11 cellular contexts compared by ENCODE assay signal in the genomic region with DNA sequence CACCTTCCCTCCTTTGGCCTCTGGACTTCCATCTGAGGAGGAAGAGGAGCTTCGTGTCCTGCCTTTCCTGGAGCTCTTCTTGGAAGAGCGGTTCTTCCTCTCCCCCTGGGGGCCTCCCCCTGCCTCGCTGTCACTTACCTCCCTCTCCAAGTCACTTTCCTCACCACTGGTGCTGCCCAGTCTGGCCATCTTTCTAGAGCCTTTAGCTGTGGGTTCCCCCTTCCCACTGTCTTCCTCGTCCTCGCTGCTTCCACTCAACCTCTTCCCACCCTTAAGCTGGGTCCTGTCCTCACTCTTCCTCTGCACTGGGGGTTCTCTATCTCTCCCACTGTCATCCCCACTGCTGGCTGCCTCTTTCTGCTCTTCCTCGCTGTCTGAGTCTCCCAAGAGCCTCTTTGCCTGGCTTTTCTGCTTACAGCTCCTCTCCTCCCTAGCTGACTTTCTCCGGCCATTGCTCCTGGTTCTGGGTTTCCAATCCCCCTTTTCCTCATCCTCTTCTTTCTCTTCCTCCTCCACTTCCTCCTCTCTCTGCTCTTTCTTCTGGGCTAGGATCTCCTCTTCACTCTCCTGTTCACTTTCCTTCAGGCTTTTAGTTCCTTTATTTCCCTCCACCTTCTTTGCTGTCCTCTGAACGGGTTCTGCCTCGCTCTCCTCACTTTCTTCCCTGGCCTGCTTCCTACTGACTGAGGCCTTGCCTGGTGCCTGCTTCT. TPM values are rescaled to one million over a fixed set of nuclear protein-coding genes. Genes with fewer than 3 reads are reported as not detected.
DNase-seq lines count a peak whose midpoint lies in the region; ATAC-seq, FAIRE-seq and TF ChIP-seq lines count a peak whose summit lies in the region.
"Had no signal": no experiment of that assay in that cellular context is flagged by ENCODE, and none has a peak within 500 bp of the region (broad histone marks: within the 10 kb centered on the region; RNA-seq: fewer than 3 reads in every experiment).

No MANE protein-coding gene starts in this region.

- H3K4me2 ChIP-seq in neural progenitor cell, result peak overlapping the region; percentile 78

- no peaks in the 10 kb centered on the region for H3K27me3 ChIP-seq in CD4-positive, alpha-beta memory T cell (ENCODE audit: insufficient read depth, low read length)
- no peaks in the 10 kb centered on the region for H3K27me3 ChIP-seq in MG63
- H3K27me3 ChIP-seq in neural progenitor cell, result no peaks in the 10 kb centered on the region
- no peaks in the 10 kb centered on the region for H3K27me3 ChIP-seq in pancreas

- peaks cover 12% of the 10 kb centered on the region for H3K79me2 ChIP-seq in neural progenitor cell (ENCODE audit: low read depth)

- no peak for DNase-seq in CD4-positive, alpha-beta memory T cell
- DNase-seq in MG63 (no peak), chondrocyte (ENCODE audit: low spot score) (peak; percentile 59), neural progenitor cell (ENCODE audit: low spot score) (no peak), pancreas (no peak), HTR-8/SVneo (ENCODE audit: insufficient read length, low spot score) (no peak)
- DNase-seq: NCI-H1092 treated with DMSO at 0.1 percent for 48 hours had no signal

- no peaks in the 10 kb centered on the region for H3K9me3 ChIP-seq in CD4-positive, alpha-beta memory T cell (ENCODE audit: control insufficient read depth in 1 of 2, low read length in 2 of 2)
- H3K9me3 ChIP-seq in MG63, result no peaks in the 10 kb centered on the region
- H3K9me3 ChIP-seq in neural progenitor cell (ENCODE audit: low read depth), result no peaks in the 10 kb centered on the region
- H3K9me3 ChIP-seq in pancreas, result no peaks in the 10 kb centered on the region

- peak overlapping the region in 1 of 2 donors; percentile 72 for H3K4me3 ChIP-seq in CD4-positive, alpha-beta memory T cell (ENCODE audit: low read length in 2 of 2)
- H3K4me3 ChIP-seq in MG63 (peak overlapping the region; percentile 76), neural progenitor cell (peak overlapping the region; percentile 80), pancreas (peak overlapping the region in 1 of 4 donors; percentile 66)

- CTCF ChIA-PET in CD4-positive, alpha-beta memory T cell (lab: Charles Lee; ENCODE audit: partially characterized antibody), result interaction anchor here (1.0 to 1.3 kb wide), 3 partner anchors 9 to 292 kb away, joined by 3 to 4 read pairs (median 3); no protein-coding TSS in a partner anchor

- intact Hi-C loops in CD4-positive, alpha-beta memory T cell (cut with micrococcal nuclease), result loop anchor here (10.0 kb wide), 1 partner anchor 179 kb away; a partner anchor contains a TSS
- intact Hi-C loops in pancreas (cut with DNase I), result no loop called here

- H3K27ac Mint-ChIP-seq in CD4-positive, alpha-beta memory T cell, result peak overlapping the region; percentile 23 to 99 (median 97)
- peak overlapping the region; percentile 94 for H3K27ac Mint-ChIP-seq in chondrocyte (ENCODE audit: unreplicated experiment)
- no peak overlapping the region for H3K27ac Mint-ChIP-seq in neural progenitor cell

- H3K9me3 Mint-ChIP-seq in CD4-positive, alpha-beta memory T cell, result peaks cover 0 to 2% (median 0%) of the 10 kb centered on the region in 8 donors
- H3K9me3 Mint-ChIP-seq in chondrocyte (ENCODE audit: low read depth) (no peaks in the 10 kb centered on the region), neural progenitor cell (no peaks in the 10 kb centered on the region)

- FAIRE-seq in pancreas (lab: Jason Lieb, UNC), result no peak
- no peak for FAIRE-seq in HTR-8/SVneo (lab: Jason Lieb, UNC)

- WGBS in pancreas, 2 donors, result 89 to 92% methylated on average over 9 of the region's 9 CpGs

- H3K27ac ChIP-seq in CD4-positive, alpha-beta memory T cell (ENCODE audit: low read depth, low read length), result peak overlapping the region; percentile 98
- H3K27ac ChIP-seq in neural progenitor cell (no peak overlapping the region), pancreas (peak overlapping the region in 1 of 4 donors; percentile 85)

- H3K36me3 ChIP-seq in CD4-positive, alpha-beta memory T cell (ENCODE audit: insufficient read depth, low read length), result peaks cover 29% of the 10 kb centered on the region
- H3K36me3 ChIP-seq in MG63, result peaks cover 67% of the 10 kb centered on the region
- H3K36me3 ChIP-seq in neural progenitor cell, result no peaks in the 10 kb centered on the region
- H3K36me3 ChIP-seq in pancreas, result no peaks in the 10 kb centered on the region

- H4K20me1 ChIP-seq in neural progenitor cell (ENCODE audit: low read depth), result no peaks in the 10 kb centered on the region

- no peak overlapping the region for H2AFZ ChIP-seq in neural progenitor cell (replicated peaks)

- no peaks in the 10 kb centered on the region for H3K27me3 Mint-ChIP-seq in CD4-positive, alpha-beta memory T cell
- H3K27me3 Mint-ChIP-seq in chondrocyte (ENCODE audit: low read depth), result no peaks in the 10 kb centered on the region
- H3K27me3 Mint-ChIP-seq in neural progenitor cell (ENCODE audit: insufficient read depth, low read depth), result peaks cover 12% of the 10 kb centered on the region

- POLR2A ChIA-PET in CD4-positive, alpha-beta memory T cell (lab: Charles Lee; ENCODE audit: partially characterized antibody), result interaction anchor here (1.4 to 3.9 kb wide), 5 partner anchors 20 to 294 kb away, joined by 8 to 27 read pairs (median 14); a partner anchor contains a TSS

- no peak overlapping the region for H3K9ac ChIP-seq in neural progenitor cell

- H3K36me3 Mint-ChIP-seq in CD4-positive, alpha-beta memory T cell, result peaks cover 29 to 59% of the 10 kb centered on the region in 2 donors
- H3K36me3 Mint-ChIP-seq in chondrocyte (ENCODE audit: low read depth) (peaks cover 14% of the 10 kb centered on the region), neural progenitor cell (peaks cover 11% of the 10 kb centered on the region)

- H3K4me1 ChIP-seq in CD4-positive, alpha-beta memory T cell (ENCODE audit: insufficient read depth, low read length), result peaks cover 23% of the 10 kb centered on the region
- H3K4me1 ChIP-seq in neural progenitor cell (peaks cover 12% of the 10 kb centered on the region), pancreas (peaks cover 4 to 9% (median 8%) of the 10 kb centered on the region in 3 donors)

- TF ChIP-seq CTCF in chondrocyte (IDR thresholded peaks at IDR 0.05), result no peak
- no peak for TF ChIP-seq CTCF in neural progenitor cell (IDR thresholded peaks at IDR 0.05)
- TF ChIP-seq CTCF in pancreas (IDR thresholded peaks at IDR 0.05), result no peak

- H3K4me1 Mint-ChIP-seq in CD4-positive, alpha-beta memory T cell, result peaks cover 14 to 36% (median 27%) of the 10 kb centered on the region in 4 donors
- H3K4me1 Mint-ChIP-seq in chondrocyte (ENCODE audit: low read depth) (peaks cover 24% of the 10 kb centered on the region), neural progenitor cell (peaks cover 26% of the 10 kb centered on the region)

- ATAC-seq in GM19023 (IDR thresholded peaks at IDR 0.05; ENCODE audit: unreplicated experiment) (no peak), HG02981 (IDR thresholded peaks at IDR 0.05; ENCODE audit: unreplicated experiment) (no peak), pancreas (no peak)

- peaks cover 20% of the 10 kb centered on the region for H3F3A ChIP-seq in neural progenitor cell (ENCODE audit: low read depth)

- H3K4me3 Mint-ChIP-seq in CD4-positive, alpha-beta memory T cell, result peak overlapping the region; percentile 36 to 98 (median 70)
- H3K4me3 Mint-ChIP-seq in chondrocyte (ENCODE audit: unreplicated experiment) (peak overlapping the region; percentile 96), neural progenitor cell (peak overlapping the region; percentile 97)

RNA-seq across cellular contexts. Expression of a gene that starts 1.4 kb away (rescaled TPM):
- total RNA-seq in CD4-positive, alpha-beta memory T cell, result 10 to 100 TPM; 19.2 to 19.7 TPM
- 10 to 100 TPM; 21.4 to 26.0 TPM for polyA plus RNA-seq in CD4-positive, alpha-beta memory T cell
- total RNA-seq in MG63 (2014; rRNA removed; shearing (Covaris generic); ENCODE audit: low replicate concordance), result 6.5 and 25.9 TPM in 2 replicates
- 8.4 to 14.0 TPM (median 9.9 TPM) in 3 replicates for total RNA-seq in chondrocyte
- total RNA-seq in neural progenitor cell (ENCODE audit: low replicate concordance), result 4.7 and 14.1 TPM in 2 replicates
- 1 to 10 TPM; 4.4 to 9.5 (median 6.2) TPM for total RNA-seq in pancreas
- polyA plus RNA-seq in pancreas, result 10 to 100 TPM in 1 of 2 donors, 1 to 10 TPM in 1; 9.5 to 16.8 TPM

RNA-seq across cellular contexts. Expression of a gene that starts 2.0 kb away (rescaled TPM):
- 100 to 1,000 TPM; 124 to 126 TPM for total RNA-seq in CD4-positive, alpha-beta memory T cell
- polyA plus RNA-seq in CD4-positive, alpha-beta memory T cell, result 1 to 10 TPM; 6.7 to 7.3 TPM
- total RNA-seq in MG63 (2014; rRNA removed; shearing (Covaris generic); ENCODE audit: low replicate concordance), result 97.4 and 290 TPM in 2 replicates
- total RNA-seq in chondrocyte, result 57.1 to 68.5 TPM (median 64.6 TPM) in 3 replicates
- total RNA-seq in neural progenitor cell (ENCODE audit: low replicate concordance), result 104 and 129 TPM in 2 replicates
- 10 to 100 TPM; 24.0 to 46.8 (median 30.1) TPM for total RNA-seq in pancreas
- 100 to 1,000 TPM in 1 of 2 donors, 10 to 100 TPM in 1; 51.0 to 113 TPM for polyA plus RNA-seq in pancreas

RNA-seq across cellular contexts. Expression of a gene that starts 16.8 kb away (rescaled TPM):
- total RNA-seq in CD4-positive, alpha-beta memory T cell, result under 1 TPM in 1 of 2 experiments, not detected in 1; 0.80 TPM
- not detected for polyA plus RNA-seq in CD4-positive, alpha-beta memory T cell
- total RNA-seq in MG63 (2014; rRNA removed; shearing (Covaris generic); ENCODE audit: low replicate concordance), result not detected in 2 replicates
- total RNA-seq in chondrocyte (0.15 to 0.29 TPM in 2 of 3 replicates, not detected in the other), neural progenitor cell (ENCODE audit: low replicate concordance) (3.1 and 8.1 TPM in 2 replicates), pancreas (1 to 10 TPM in 1 of 6 donors, under 1 TPM in 5; 0.19 to 1.9 (median 0.40) TPM)
- polyA plus RNA-seq in pancreas, result 1 to 10 TPM; 2.6 to 4.4 TPM

RNA-seq across cellular contexts. Expression of a gene that starts 20.4 kb away (rescaled TPM):
- total RNA-seq in CD4-positive, alpha-beta memory T cell, result 10 to 100 TPM; 53.8 to 56.0 TPM
- polyA plus RNA-seq in CD4-positive, alpha-beta memory T cell, result 1 to 10 TPM; 1.7 to 8.2 TPM
- 41.3 and 59.4 TPM in 2 replicates for total RNA-seq in MG63 (2014; rRNA removed; shearing (Covaris generic); ENCODE audit: low replicate concordance)
- total RNA-seq in chondrocyte (50.0 to 56.6 TPM (median 50.1 TPM) in 3 replicates), neural progenitor cell (ENCODE audit: low replicate concordance) (13.8 and 49.9 TPM in 2 replicates), pancreas (10 to 100 TPM; 13.5 to 26.1 (median 16.1) TPM)
- polyA plus RNA-seq in pancreas, result 10 to 100 TPM; 28.7 to 41.1 TPM

RNA-seq across cellular contexts. Expression of a gene that starts 28.9 kb away (rescaled TPM):
- not detected for total RNA-seq in CD4-positive, alpha-beta memory T cell
- polyA plus RNA-seq in CD4-positive, alpha-beta memory T cell, result not detected
- total RNA-seq in MG63 (2014; rRNA removed; shearing (Covaris generic); ENCODE audit: low replicate concordance), result not detected in 2 replicates
- total RNA-seq in chondrocyte (not detected in 3 replicates), neural progenitor cell (ENCODE audit: low replicate concordance) (not detected in 2 replicates), pancreas (not detected)
- polyA plus RNA-seq in pancreas, result not detected
- total RNA-seq: omental fat pad, temporal lobe had no signal
